Comparison of ENCODE assay signal across 7 cellular contexts in the genomic region with DNA sequence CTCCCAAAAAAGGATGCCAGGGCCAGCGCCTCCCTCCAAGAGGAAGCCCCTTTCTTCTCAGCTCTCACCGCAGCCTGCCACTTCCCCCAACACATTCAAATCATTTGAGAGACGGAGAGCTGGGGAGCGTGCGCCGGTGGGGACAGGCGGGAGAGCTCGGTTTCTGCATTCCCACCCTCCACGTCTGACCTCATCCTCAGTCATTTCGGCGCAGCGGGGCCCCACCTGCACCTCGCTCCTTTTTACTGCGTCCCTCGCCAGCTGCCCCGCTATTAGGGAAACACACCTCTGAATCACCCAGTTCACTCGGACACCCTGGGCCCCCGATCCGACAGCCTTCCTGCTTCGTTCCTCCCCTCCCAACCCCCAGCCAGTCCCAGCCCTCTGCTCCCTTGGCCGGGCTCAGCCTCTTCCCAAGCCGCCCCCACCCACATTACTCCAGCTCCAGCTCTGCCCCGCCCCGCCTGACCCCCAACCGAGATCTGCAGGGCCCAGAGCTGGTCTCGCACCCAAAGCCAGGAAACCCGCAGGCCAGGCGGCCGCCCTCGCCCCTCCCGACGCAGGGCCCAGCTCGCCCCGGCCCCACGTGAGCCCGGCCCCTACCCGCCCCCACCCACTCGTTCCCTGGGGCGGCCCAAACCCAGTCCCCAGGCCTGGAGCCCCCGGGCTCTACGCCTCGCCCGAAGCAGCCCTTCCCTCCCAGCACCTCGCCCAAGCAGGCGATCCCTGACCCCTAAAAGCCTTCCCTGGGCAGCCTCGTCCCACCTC. TPM values are rescaled to one million over a fixed set of nuclear protein-coding genes. Genes with fewer than 3 reads are reported as not detected.
DNase-seq lines count a peak whose midpoint lies in the region; FAIRE-seq and TF ChIP-seq lines count a peak whose summit lies in the region.

No MANE protein-coding gene starts in this region.

- peak in 1 of 2 donors; percentile 48 for TF ChIP-seq POLR2A in thyroid gland (IDR thresholded peaks at IDR 0.05)

- peak overlapping the region; percentile 97 for H3K4me3 Mint-ChIP-seq in neural progenitor cell

- H3K27me3 ChIP-seq in neural progenitor cell (no peaks in the 10 kb centered on the region), thyroid gland (no peaks in the 10 kb centered on the region)

- H3K4me2 ChIP-seq in OCI-LY7 (ENCODE audit: low read length) (peak overlapping the region; percentile 79), neural progenitor cell (peak overlapping the region; percentile 94)

- in situ Hi-C loops in GM13977 (cut with MboI; ENCODE audit: low pct_unique_long_range_greater_than_20kb, low sequenced_read_pairs, unreplicated experiment), result no loop called here

- no peaks in the 10 kb centered on the region for H3K27me3 Mint-ChIP-seq in neural progenitor cell (ENCODE audit: insufficient read depth, low read depth)

- POLR2A ChIA-PET in OCI-LY7 (lab: Charles Lee), result interaction anchor here (0.6 to 1.4 kb wide), 9 partner anchors 17 to 166 kb away, joined by 3 to 6 read pairs (median 3); no protein-coding TSS in a partner anchor

- H3K4me3 ChIP-seq in OCI-LY7 (ENCODE audit: low read depth, low read length, poor library complexity, severe bottlenecking), result peak overlapping the region; percentile 90
- peak overlapping the region; percentile 96 for H3K4me3 ChIP-seq in neural progenitor cell
- H3K4me3 ChIP-seq in thyroid gland (replicated peaks in 1 of 3), result peak overlapping the region; percentile 61 to 75 (median 67)

- no peaks in the 10 kb centered on the region for H3K9me3 ChIP-seq in OCI-LY7 (ENCODE audit: low read length)
- H3K9me3 ChIP-seq in neural progenitor cell (ENCODE audit: low read depth), result no peaks in the 10 kb centered on the region
- H3K9me3 ChIP-seq in thyroid gland, result no peaks in the 10 kb centered on the region

- H3F3A ChIP-seq in neural progenitor cell (ENCODE audit: low read depth), result peaks cover 32% of the 10 kb centered on the region

- peaks cover 7% of the 10 kb centered on the region for H3K36me3 Mint-ChIP-seq in neural progenitor cell

- no peak for FAIRE-seq in frontal cortex (lab: Jason Lieb, UNC)

- H3K36me3 ChIP-seq in OCI-LY7 (ENCODE audit: insufficient read depth, low read length) (peaks cover 14% of the 10 kb centered on the region; the same call in 1 of the 2 replicates), neural progenitor cell (no peaks in the 10 kb centered on the region), thyroid gland (no peaks in the 10 kb centered on the region)

- peaks cover 41% of the 10 kb centered on the region for H3K4me1 ChIP-seq in OCI-LY7 (ENCODE audit: insufficient read depth, low read length, poor library complexity, severe bottlenecking)
- H3K4me1 ChIP-seq in neural progenitor cell, result peaks cover 14% of the 10 kb centered on the region
- H3K4me1 ChIP-seq in thyroid gland, result peaks cover 0 to 5% of the 10 kb centered on the region in 2 donors

- peaks cover 45% of the 10 kb centered on the region for H3K4me1 Mint-ChIP-seq in neural progenitor cell

- H3K27ac ChIP-seq in OCI-LY7 (ENCODE audit: low read depth, low read length, poor library complexity, severe bottlenecking) (peak overlapping the region; percentile 51), neural progenitor cell (peak overlapping the region; percentile 89), thyroid gland (peak overlapping the region; percentile 86 to 93 (median 88))

- H3K79me2 ChIP-seq in OCI-LY7 (ENCODE audit: insufficient read depth, low read depth, low read length) (peaks cover 52% of the 10 kb centered on the region), neural progenitor cell (ENCODE audit: low read depth) (peaks cover 54% of the 10 kb centered on the region)

- H3K9me2 ChIP-seq in OCI-LY7 (ENCODE audit: insufficient read depth, low read length), result no peaks in the 10 kb centered on the region

- H2AFZ ChIP-seq in OCI-LY7 (ENCODE audit: low read length) (peak overlapping the region; percentile 22; the same call in 1 of the 2 replicates), neural progenitor cell (replicated peaks) (peak overlapping the region; percentile 20)

- CTCF ChIA-PET in OCI-LY7 (lab: Charles Lee; ENCODE audit: unreplicated experiment), result interaction anchor here (0.6 kb wide), 1 partner anchor 34 kb away, joined by 24 read pairs; no protein-coding TSS in a partner anchor

- DNase-seq in GM13977 (ENCODE audit: low spot score), result peak; percentile 63
- DNase-seq in HuH-7.5 (ENCODE audit: low spot score), result peak; percentile 69
- peak; percentile 69 for DNase-seq in OCI-LY7 (ENCODE audit: low spot score)
- DNase-seq in activated T-helper 9 cell treated with anti-CD3 and anti-CD28 coated beads, Interleukin-2, amount 50 U/mL, for 16 hours (ENCODE audit: low read depth), result peak; percentile 13
- peak; percentile 38 to 71 for DNase-seq in frontal cortex (ENCODE audit: low spot score in 2 of 2)
- DNase-seq in neural progenitor cell (ENCODE audit: low spot score), result peak; percentile 84
- DNase-seq in thyroid gland, result peak; percentile 47 to 51

- intact Hi-C loops in OCI-LY7 (cut with micrococcal nuclease; ENCODE audit: unreplicated experiment), result loop anchor here (1.0 to 2.0 kb wide), 4 partner anchors 66 to 168 kb away; partner anchors contain the start of gene ISCU
- intact Hi-C loops in thyroid gland (cut with DNase I), result loop anchor here (5.0 to 10.0 kb wide), 2 partner anchors 66 to 72 kb away; no protein-coding TSS in a partner anchor

- H4K20me1 ChIP-seq in OCI-LY7 (ENCODE audit: insufficient read depth, low read length) (peaks cover 36% of the 10 kb centered on the region), neural progenitor cell (ENCODE audit: low read depth) (peaks cover 28% of the 10 kb centered on the region)

- 1% methylated on average over 19 to 28 of the region's 46 CpGs for WGBS in thyroid gland, 2 donors

- H3K27ac Mint-ChIP-seq in neural progenitor cell, result peak overlapping the region; percentile 95

- BruUV-seq in OCI-LY7 (replicated peaks; lab: Mats Ljungman, UMichigan), result no TSS peak

- H3K9me3 Mint-ChIP-seq in neural progenitor cell, result no peaks in the 10 kb centered on the region

- TF ChIP-seq CTCF in GM13977 (IDR thresholded peaks at IDR 0.05; ENCODE audit: extremely low read depth, insufficient read depth, missing control alignments), result no peak
- no peak for TF ChIP-seq CTCF in OCI-LY7 (conservative IDR thresholded peaks at IDR 0.05; ENCODE audit: low read length)
- TF ChIP-seq CTCF in neural progenitor cell (IDR thresholded peaks at IDR 0.05), result no peak
- no peak for TF ChIP-seq CTCF in thyroid gland (IDR thresholded peaks at IDR 0.05)

- peak overlapping the region; percentile 73 for H3K9ac ChIP-seq in neural progenitor cell

RNA-seq across cellular contexts. Expression of gene CORO1C, which starts 0.8 kb away (rescaled TPM):
- total RNA-seq in OCI-LY7 (2014; rRNA removed; shearing (Covaris generic)), result 74.7 and 76.3 TPM in 2 replicates
- 127 and 148 TPM in 2 replicates for total RNA-seq in OCI-LY7 (2022)
- 171 TPM for total RNA-seq in frontal cortex
- total RNA-seq in neural progenitor cell (ENCODE audit: low replicate concordance), result 116 and 128 TPM in 2 replicates
- total RNA-seq in thyroid gland, result 10 to 100 TPM; 22.0 to 63.6 (median 30.1) TPM

Comparison
In these comparisons a context has a peak if more than half of its experiments do, and no peak if none do; other contexts are left out.
1. Peak in every context shown above with its lines: DNase-seq, H3K4me3 ChIP-seq and H3K27ac ChIP-seq.
2. DNase-seq: peak in every context shown above with its lines; median percentile 84 in neural progenitor cell; 69 in HuH-7.5; 69 in OCI-LY7; 63 in GM13977; 54 in frontal cortex; 49 in thyroid gland; 13 in activated T-helper 9 cell treated with anti-CD3 and anti-CD28 coated beads, Interleukin-2, amount 50 U/mL, for 16 hours.